Comparison of ENCODE assay signal across 2 cellular contexts in genomic region chr1:65820983-65821382, GRCh38.
A peak's percentile ranks its signal among the peaks of the same experiment; 100 is the strongest.
TF ChIP-seq lines count a peak whose summit lies in the region.

No MANE protein-coding gene starts in this region.

TF ChIP-seq in IMR-90, 13 proteins besides CTCF, POLR2A, EP300 and RAD21:
- TF ChIP-seq, protein P1, sequence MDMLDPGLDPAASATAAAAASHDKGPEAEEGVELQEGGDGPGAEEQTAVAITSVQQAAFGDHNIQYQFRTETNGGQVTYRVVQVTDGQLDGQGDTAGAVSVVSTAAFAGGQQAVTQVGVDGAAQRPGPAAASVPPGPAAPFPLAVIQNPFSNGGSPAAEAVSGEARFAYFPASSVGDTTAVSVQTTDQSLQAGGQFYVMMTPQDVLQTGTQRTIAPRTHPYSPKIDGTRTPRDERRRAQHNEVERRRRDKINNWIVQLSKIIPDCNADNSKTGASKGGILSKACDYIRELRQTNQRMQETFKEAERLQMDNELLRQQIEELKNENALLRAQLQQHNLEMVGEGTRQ (IDR thresholded peaks at IDR 0.05; ENCODE audit: low read depth, low read length): no peak
- TF ChIP-seq CHD1 (IDR thresholded peaks at IDR 0.05; ENCODE audit: low read depth, low read length) (no peak), MAZ (IDR thresholded peaks at IDR 0.05; ENCODE audit: borderline replicate concordance, low read depth, low read length) (no peak), CEBPB (IDR thresholded peaks at IDR 0.05; ENCODE audit: low read depth, low read length) (peak; percentile 99), MAFK (IDR thresholded peaks at IDR 0.05; ENCODE audit: low read depth, low read length) (no peak; the same call in 1 of the 2 replicates), FOS (IDR thresholded peaks at IDR 0.05; ENCODE audit: low read depth, low read length) (peak; percentile 85), RCOR1 (IDR thresholded peaks at IDR 0.05; ENCODE audit: insufficient replicate concordance, low read length) (no peak), RFX5 (IDR thresholded peaks at IDR 0.05; ENCODE audit: low read depth, low read length) (no peak), MXI1 (IDR thresholded peaks at IDR 0.05; ENCODE audit: borderline replicate concordance, low read depth, low read length) (no peak), SMC3 (IDR thresholded peaks at IDR 0.05; ENCODE audit: low read depth, low read length) (no peak), NFE2L2 (IDR thresholded peaks at IDR 0.05; ENCODE audit: low read depth, low read length) (peak; percentile 30; the same call in 1 of the 2 replicates), ELK1 (IDR thresholded peaks at IDR 0.05; ENCODE audit: borderline replicate concordance, low read depth, low read length) (no peak), BHLHE40 (IDR thresholded peaks at IDR 0.05; ENCODE audit: low read depth, low read length) (peak; percentile 60; the same call in 1 of the 2 replicates)

TF ChIP-seq in HepG2, 621 proteins besides CTCF, POLR2A, EP300 and RAD21:
- TF ChIP-seq CEBPB (IDR thresholded peaks at IDR 0.05; ENCODE audit: borderline replicate concordance, low read depth, low read length) (peak; percentile 25; the same call in 1 of the 2 replicates), TAF1 (CRISPR knock-in tag; IDR thresholded peaks at IDR 0.05) (no peak), ZSCAN21 (CRISPR knock-in tag; IDR thresholded peaks at IDR 0.05; ENCODE audit: borderline replicate concordance) (no peak)
